ENCODE assay signal across 18 cellular contexts in the genomic region with DNA sequence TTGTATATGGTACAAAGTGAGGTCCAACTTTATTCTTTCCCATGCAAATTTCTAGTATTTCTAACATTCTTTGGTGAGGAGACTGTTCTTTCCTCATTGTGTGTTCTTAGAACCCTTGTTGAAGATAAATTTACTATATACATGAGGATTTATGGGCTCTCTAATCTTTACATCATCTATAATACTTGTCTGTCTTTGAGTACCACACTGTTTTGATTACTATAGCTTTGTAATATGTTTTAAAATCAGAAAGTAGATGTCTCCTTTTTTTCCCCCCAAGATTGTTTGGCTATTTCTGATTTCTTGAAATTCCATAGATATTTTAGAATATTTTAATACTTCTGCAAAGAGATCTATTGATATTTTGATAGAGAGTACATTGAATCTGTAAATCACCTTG. TPM values are rescaled to one million over a fixed set of nuclear protein-coding genes. Genes with fewer than 3 reads are reported as not detected.
DNase-seq lines count a peak whose midpoint lies in the region; ATAC-seq and TF ChIP-seq lines count a peak whose summit lies in the region.
"Had no signal": no experiment of that assay in that cellular context is flagged by ENCODE, and none has a peak within 500 bp of the region (broad histone marks: within the 10 kb centered on the region; RNA-seq: fewer than 3 reads in every experiment).

No MANE protein-coding gene starts in this region.

- H3K9ac ChIP-seq in adipocyte (ENCODE audit: low read length): no peak overlapping the region
- H3K9ac ChIP-seq: BLaER1 treated with 17β-estradiol and CSF1 and Interleukin-3, amounts not matched to agents 10 nM and 100 nM had no signal

- H3K27me3 ChIP-seq in adipocyte (replicated peaks; ENCODE audit: control insufficient read depth, insufficient read depth, low read length): no peaks in the 10 kb centered on the region
- no peaks in the 10 kb centered on the region for H3K27me3 ChIP-seq in neutrophil
- H3K27me3 ChIP-seq: BLaER1 treated with 17β-estradiol and CSF1 and Interleukin-3, amounts not matched to agents 10 nM and 100 nM had no signal

- no peaks in the 10 kb centered on the region for H3K27me3 Mint-ChIP-seq in activated naive CD4-positive, alpha-beta T cell treated with anti-CD3 and anti-CD28 coated beads for 36 hours (ENCODE audit: low read depth)
- no peaks in the 10 kb centered on the region for H3K27me3 Mint-ChIP-seq in Calu3 (ENCODE audit: unreplicated experiment)
- H3K27me3 Mint-ChIP-seq in stimulated activated naive B cell treated with anti-CD40 and anti-IgM and Interleukin-4, amounts not matched to agents 10 μg/mL and 1 μg/mL and 100 μg/mL, for 72 hours: no peaks in the 10 kb centered on the region
- H3K27me3 Mint-ChIP-seq: B cell had no signal

- peaks cover 82% of the 10 kb centered on the region for H3K36me3 Mint-ChIP-seq in activated naive CD4-positive, alpha-beta T cell treated with anti-CD3 and anti-CD28 coated beads for 36 hours (ENCODE audit: low read depth)
- peaks cover 60% of the 10 kb centered on the region for H3K36me3 Mint-ChIP-seq in Calu3 (ENCODE audit: insufficient read depth, unreplicated experiment)
- H3K36me3 Mint-ChIP-seq in stimulated activated naive B cell treated with anti-CD40 and anti-IgM and Interleukin-4, amounts not matched to agents 10 μg/mL and 1 μg/mL and 100 μg/mL, for 72 hours: peaks cover 80 to 84% of the 10 kb centered on the region in 2 donors

- H3K4me3 ChIP-seq in adipocyte (ENCODE audit: low read length): peak overlapping the region; percentile 50
- H3K4me3 ChIP-seq in neutrophil (ENCODE audit: low read depth in 1 of 2, low read length in 1 of 2): no peak overlapping the region
- H3K4me3 ChIP-seq: HAP-1 had no signal

- H3K9me3 ChIP-seq in adipocyte (ENCODE audit: control insufficient read depth, low read length) (peaks cover 56% of the 10 kb centered on the region), neutrophil (no peaks in the 10 kb centered on the region)

- CTCF ChIA-PET in activated naive CD4-positive, alpha-beta T cell treated with anti-CD3 and anti-CD28 coated beads for 36 hours (lab: Charles Lee): no interaction called here
- CTCF ChIA-PET in Calu3 (lab: Charles Lee): no interaction called here

- no peak for DNase-seq in activated naive CD4-positive, alpha-beta T cell treated with anti-CD3 and anti-CD28 coated beads for 36 hours
- DNase-seq in activated naive CD4-positive, alpha-beta T cell (lab: John Stamatoyannopoulos, UW): no peak
- no peak for DNase-seq in Calu3
- DNase-seq in adipocyte (ENCODE audit: low read depth): no peak
- DNase-seq in stimulated activated naive B cell treated with anti-CD40 and anti-IgM and Interleukin-4, amounts not matched to agents 10 μg/mL and 1 μg/mL and 100 μg/mL, for 72 hours: no peak
- DNase-seq in superior temporal gyrus (ENCODE audit: extremely low spot score): no peak
- DNase-seq in GF-D8 (lab: John Stamatoyannopoulos, UW): no peak
- DNase-seq: Caco-2, DMS153, DMS79, GDM1, IMR-90, KBM-7 had no signal

- BruUV-seq in Calu3 (replicated peaks; lab: Mats Ljungman, UMichigan): TSS peak; percentile 6

- peaks cover 50% of the 10 kb centered on the region for H3K4me1 Mint-ChIP-seq in activated naive CD4-positive, alpha-beta T cell treated with anti-CD3 and anti-CD28 coated beads for 36 hours (ENCODE audit: low read depth)
- no peaks in the 10 kb centered on the region for H3K4me1 Mint-ChIP-seq in Calu3 (ENCODE audit: low read depth, unreplicated experiment)
- peaks cover 31 to 46% of the 10 kb centered on the region in 2 donors for H3K4me1 Mint-ChIP-seq in stimulated activated naive B cell treated with anti-CD40 and anti-IgM and Interleukin-4, amounts not matched to agents 10 μg/mL and 1 μg/mL and 100 μg/mL, for 72 hours

- intact Hi-C loops in activated naive CD4-positive, alpha-beta T cell treated with anti-CD3 and anti-CD28 coated beads for 36 hours (cut with micrococcal nuclease): loop anchor here (1.0 kb wide), 1 partner anchor 8 kb away; no protein-coding TSS in a partner anchor
- intact Hi-C loops in Calu3 (cut with micrococcal nuclease; ENCODE audit: unreplicated experiment): no loop called here

- H3K36me3 ChIP-seq in adipocyte (ENCODE audit: control insufficient read depth, insufficient read depth, low read length, severe bottlenecking) (peaks cover 75% of the 10 kb centered on the region), neutrophil (peaks cover 51% of the 10 kb centered on the region)

- peak overlapping the region; percentile 51 for H3K27ac ChIP-seq in neutrophil
- H3K27ac ChIP-seq: 22Rv1; BLaER1 treated with 17β-estradiol and CSF1 and Interleukin-3, amounts not matched to agents 10 nM and 100 nM had no signal

- peak overlapping the region; percentile 0 for H3K27ac Mint-ChIP-seq in activated naive CD4-positive, alpha-beta T cell treated with anti-CD3 and anti-CD28 coated beads for 36 hours
- H3K27ac Mint-ChIP-seq in Calu3 (ENCODE audit: unreplicated experiment): no peak overlapping the region
- H3K27ac Mint-ChIP-seq in stimulated activated naive B cell treated with anti-CD40 and anti-IgM and Interleukin-4, amounts not matched to agents 10 μg/mL and 1 μg/mL and 100 μg/mL, for 72 hours: no peak overlapping the region
- H3K27ac Mint-ChIP-seq: B cell had no signal

- H3K4me3 Mint-ChIP-seq in activated naive CD4-positive, alpha-beta T cell treated with anti-CD3 and anti-CD28 coated beads for 36 hours: no peak overlapping the region
- H3K4me3 Mint-ChIP-seq in Calu3 (ENCODE audit: low read depth, unreplicated experiment): no peak overlapping the region
- H3K4me3 Mint-ChIP-seq in stimulated activated naive B cell treated with anti-CD40 and anti-IgM and Interleukin-4, amounts not matched to agents 10 μg/mL and 1 μg/mL and 100 μg/mL, for 72 hours: no peak overlapping the region
- H3K4me3 Mint-ChIP-seq: B cell had no signal

- no peaks in the 10 kb centered on the region for H3K4me1 ChIP-seq in adipocyte (ENCODE audit: control insufficient read depth, insufficient read depth, low read length)
- H3K4me1 ChIP-seq in neutrophil (ENCODE audit: control insufficient read depth in 1 of 2, insufficient read depth in 1 of 2, low read depth in 1 of 2, low read length in 1 of 2): no peaks in the 10 kb centered on the region
- H3K4me1 ChIP-seq: Caco-2, HAP-1 had no signal

- no peak for ATAC-seq in stimulated activated naive B cell treated with anti-CD40 and anti-IgM and Interleukin-4, amounts not matched to agents 10 μg/mL and 1 μg/mL and 100 μg/mL, for 72 hours (replicated peaks)

- peaks cover 42% of the 10 kb centered on the region for H3K9me3 Mint-ChIP-seq in activated naive CD4-positive, alpha-beta T cell treated with anti-CD3 and anti-CD28 coated beads for 36 hours
- H3K9me3 Mint-ChIP-seq in Calu3 (ENCODE audit: low read depth, unreplicated experiment): peaks cover 24% of the 10 kb centered on the region
- peaks cover 16 to 18% of the 10 kb centered on the region in 2 donors for H3K9me3 Mint-ChIP-seq in stimulated activated naive B cell treated with anti-CD40 and anti-IgM and Interleukin-4, amounts not matched to agents 10 μg/mL and 1 μg/mL and 100 μg/mL, for 72 hours

- TF ChIP-seq CTCF in Calu3 (IDR thresholded peaks at IDR 0.05; ENCODE audit: unreplicated experiment) (no peak), neutrophil (IDR thresholded peaks at IDR 0.05) (no peak)

RNA-seq across cellular contexts. Expression of a gene that starts 23.7 kb away (rescaled TPM):
- total RNA-seq in activated naive CD4-positive, alpha-beta T cell treated with anti-CD3 and anti-CD28 coated beads for 36 hours: 10 to 100 TPM; 58.7 to 59.7 TPM
- total RNA-seq in Calu3 (2022): 31.3 and 34.6 TPM in 2 replicates
